ENCODE assay signal across 8 cellular contexts in genomic region chr2:113894156-113894743, GRCh38. TPM values are rescaled to one million over a fixed set of nuclear protein-coding genes. Genes with fewer than 3 reads are reported as not detected.
DNase-seq lines count a peak whose midpoint lies in the region; ATAC-seq lines count a peak whose summit lies in the region.

No MANE protein-coding gene starts in this region.

- H3K9me3 Mint-ChIP-seq in activated T-helper 1 cell treated with anti-CD3 and anti-CD28 coated beads, Interleukin-12 subunit alpha, Interleukin-12 subunit beta, Interleukin-2, Interleukin-4 antibody, amounts not matched to agents 30 ng/mL and 10 ng/mL and 1 ng/mL, durations not matched to agents 14 hours and 24 hours and 36 hours, result no peaks in the 10 kb centered on the region

- H3K27me3 Mint-ChIP-seq in activated T-helper 1 cell treated with anti-CD3 and anti-CD28 coated beads, Interleukin-12 subunit alpha, Interleukin-12 subunit beta, Interleukin-2, Interleukin-4 antibody, amounts not matched to agents 30 ng/mL and 10 ng/mL and 1 ng/mL, durations not matched to agents 14 hours and 24 hours and 36 hours (ENCODE audit: insufficient read depth), result no peaks in the 10 kb centered on the region

- peak overlapping the region; percentile 83 for H3K27ac Mint-ChIP-seq in activated T-helper 1 cell treated with anti-CD3 and anti-CD28 coated beads, Interleukin-12 subunit alpha, Interleukin-12 subunit beta, Interleukin-2, Interleukin-4 antibody, amounts not matched to agents 30 ng/mL and 10 ng/mL and 1 ng/mL, durations not matched to agents 14 hours and 24 hours and 36 hours

- peaks cover 79% of the 10 kb centered on the region for H3K4me1 Mint-ChIP-seq in activated T-helper 1 cell treated with anti-CD3 and anti-CD28 coated beads, Interleukin-12 subunit alpha, Interleukin-12 subunit beta, Interleukin-2, Interleukin-4 antibody, amounts not matched to agents 30 ng/mL and 10 ng/mL and 1 ng/mL, durations not matched to agents 14 hours and 24 hours and 36 hours (ENCODE audit: low read depth)

- DNase-seq in AG08395 (ENCODE audit: low spot score), result peak; percentile 69
- DNase-seq in HPDE6-E6E7 (ENCODE audit: extremely low spot score), result peak; percentile 38
- no peak for DNase-seq in activated T-helper 1 cell treated with anti-CD3 and anti-CD28 coated beads, Interleukin-12 subunit alpha, Interleukin-12 subunit beta, Interleukin-2, Interleukin-4 antibody, amounts not matched to agents 30 ng/mL and 10 ng/mL and 1 ng/mL, durations not matched to agents 14 hours and 24 hours and 36 hours (ENCODE audit: low spot score)
- DNase-seq in left lobe of liver (ENCODE audit: low spot score), result peak; percentile 56
- DNase-seq in stimulated activated CD4-positive, alpha-beta T cell treated with anti-CD3 and anti-CD28 coated beads, Interleukin-2, amount 100 ng/mL, for 24 hours, result no peak

- H3K4me3 Mint-ChIP-seq in activated T-helper 1 cell treated with anti-CD3 and anti-CD28 coated beads, Interleukin-12 subunit alpha, Interleukin-12 subunit beta, Interleukin-2, Interleukin-4 antibody, amounts not matched to agents 30 ng/mL and 10 ng/mL and 1 ng/mL, durations not matched to agents 14 hours and 24 hours and 36 hours, result peak overlapping the region; percentile 100

- intact Hi-C loops in activated T-helper 1 cell treated with anti-CD3 and anti-CD28 coated beads, Interleukin-12 subunit alpha, Interleukin-12 subunit beta, Interleukin-2, Interleukin-4 antibody, amounts not matched to agents 30 ng/mL and 10 ng/mL and 1 ng/mL, durations not matched to agents 14 hours and 24 hours and 36 hours (cut with micrococcal nuclease), result loop anchor here (2.0 kb wide), 1 partner anchor 29 kb away; no protein-coding TSS in a partner anchor

- H3K36me3 Mint-ChIP-seq in activated T-helper 1 cell treated with anti-CD3 and anti-CD28 coated beads, Interleukin-12 subunit alpha, Interleukin-12 subunit beta, Interleukin-2, Interleukin-4 antibody, amounts not matched to agents 30 ng/mL and 10 ng/mL and 1 ng/mL, durations not matched to agents 14 hours and 24 hours and 36 hours (ENCODE audit: low read depth), result peaks cover 51% of the 10 kb centered on the region

- ATAC-seq in left lobe of liver, result peak; percentile 45
- no peak for ATAC-seq in GM19463 (IDR thresholded peaks at IDR 0.05; ENCODE audit: unreplicated experiment)
- no peak for ATAC-seq in HG03159 (IDR thresholded peaks at IDR 0.05; ENCODE audit: unreplicated experiment)
- no peak for ATAC-seq in HG02798 (IDR thresholded peaks at IDR 0.05; ENCODE audit: poor library complexity, unreplicated experiment)

RNA-seq across cellular contexts. Expression of gene ACTR3, which starts 4.4 kb away (rescaled TPM):
- total RNA-seq in activated T-helper 1 cell treated with anti-CD3 and anti-CD28 coated beads, Interleukin-12 subunit alpha, Interleukin-12 subunit beta, Interleukin-2, Interleukin-4 antibody, amounts not matched to agents 30 ng/mL and 10 ng/mL and 1 ng/mL, durations not matched to agents 14 hours and 24 hours and 36 hours, result 440 and 451 TPM in 2 replicates
- 64.3 TPM for total RNA-seq in left lobe of liver

Comparison
In these comparisons a context has a peak if more than half of its experiments do, and no peak if none do; other contexts are left out.
1. DNase-seq: peak in AG08395 (single experiment), HPDE6-E6E7 (single experiment) and left lobe of liver (single experiment); none in activated T-helper 1 cell treated with anti-CD3 and anti-CD28 coated beads, Interleukin-12 subunit alpha, Interleukin-12 subunit beta, Interleukin-2, Interleukin-4 antibody, amounts not matched to agents 30 ng/mL and 10 ng/mL and 1 ng/mL, durations not matched to agents 14 hours and 24 hours and 36 hours (single experiment) and stimulated activated CD4-positive, alpha-beta T cell treated with anti-CD3 and anti-CD28 coated beads, Interleukin-2, amount 100 ng/mL, for 24 hours (0 of 2).